Comparison of ENCODE assay signal across 1 cellular context in genomic region chr14:93527076-93527692, GRCh38.
TF ChIP-seq lines count a peak whose summit lies in the region.

No MANE protein-coding gene starts in this region.

TF ChIP-seq in GM12878, 131 proteins besides CTCF, POLR2A, EP300 and RAD21:
- TF ChIP-seq MEF2A (IDR thresholded peaks at IDR 0.05; ENCODE audit: insufficient read depth, low read depth, low read length) = no peak
- peak; percentile 49 for TF ChIP-seq SKIL (IDR thresholded peaks at IDR 0.05; ENCODE audit: low read depth, poor library complexity, severe bottlenecking)
- TF ChIP-seq IKZF2 (IDR thresholded peaks at IDR 0.05) = peak in 1 of 2 experiments; percentile 36; a peak in 1 of 4 replicates
- no peak for TF ChIP-seq PML (IDR thresholded peaks at IDR 0.05; ENCODE audit: low read length)
- TF ChIP-seq CEBPB (IDR thresholded peaks at IDR 0.05; ENCODE audit: borderline replicate concordance in 1 of 2, low read depth in 2 of 2, low read length in 2 of 2) = 0 out of 4 replicates have a peak, but pooled peaks of 1 of the 2 experiments have one; percentile 31
- TF ChIP-seq MTA2 (IDR thresholded peaks at IDR 0.05; ENCODE audit: low read depth) = 0 out of 2 replicates have a peak, but pooled peaks have one; percentile 18
- peak; percentile 58 for TF ChIP-seq SMAD1 (IDR thresholded peaks at IDR 0.05; ENCODE audit: low read depth, partially characterized antibody)
- 0 out of 2 replicates have a peak, but pooled peaks have one; percentile 16 for TF ChIP-seq CREM (IDR thresholded peaks at IDR 0.05; ENCODE audit: low read depth)
TF ChIP-seq in GM12878: peak in this region for 6.
